Comparison of ENCODE assay signal across 1 cellular context in the genomic region with DNA sequence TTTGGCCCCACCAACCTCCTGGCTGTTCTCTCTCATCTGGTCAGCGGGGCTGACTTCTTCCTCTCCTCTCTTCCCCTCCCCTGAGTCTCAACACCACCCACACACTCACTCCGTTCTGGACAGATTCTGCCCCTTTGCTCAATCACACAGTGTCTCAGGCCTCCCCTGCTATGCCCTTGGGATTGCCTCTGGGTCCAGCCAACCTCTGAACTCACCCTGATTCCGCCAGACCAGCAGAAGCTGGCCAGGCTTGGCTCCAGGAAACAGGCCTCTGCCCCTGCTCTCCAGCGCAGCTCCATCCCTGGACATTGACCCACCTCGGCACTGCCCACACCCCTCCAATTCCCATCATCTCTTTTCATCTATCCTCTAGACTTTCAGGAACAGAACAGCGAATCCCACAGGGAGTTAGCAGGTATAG.
TF ChIP-seq lines count a peak whose summit lies in the region.

No MANE protein-coding gene starts in this region.

TF ChIP-seq in liver, 16 proteins besides CTCF, POLR2A, EP300 and RAD21 (continued from another document):
- TF ChIP-seq, protein P1, sequence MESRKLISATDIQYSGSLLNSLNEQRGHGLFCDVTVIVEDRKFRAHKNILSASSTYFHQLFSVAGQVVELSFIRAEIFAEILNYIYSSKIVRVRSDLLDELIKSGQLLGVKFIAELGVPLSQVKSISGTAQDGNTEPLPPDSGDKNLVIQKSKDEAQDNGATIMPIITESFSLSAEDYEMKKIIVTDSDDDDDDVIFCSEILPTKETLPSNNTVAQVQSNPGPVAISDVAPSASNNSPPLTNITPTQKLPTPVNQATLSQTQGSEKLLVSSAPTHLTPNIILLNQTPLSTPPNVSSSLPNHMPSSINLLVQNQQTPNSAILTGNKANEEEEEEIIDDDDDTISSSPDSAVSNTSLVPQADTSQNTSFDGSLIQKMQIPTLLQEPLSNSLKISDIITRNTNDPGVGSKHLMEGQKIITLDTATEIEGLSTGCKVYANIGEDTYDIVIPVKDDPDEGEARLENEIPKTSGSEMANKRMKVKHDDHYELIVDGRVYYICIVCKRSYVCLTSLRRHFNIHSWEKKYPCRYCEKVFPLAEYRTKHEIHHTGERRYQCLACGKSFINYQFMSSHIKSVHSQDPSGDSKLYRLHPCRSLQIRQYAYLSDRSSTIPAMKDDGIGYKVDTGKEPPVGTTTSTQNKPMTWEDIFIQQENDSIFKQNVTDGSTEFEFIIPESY (IDR thresholded peaks at IDR 0.05): no peak
- TF ChIP-seq, protein P2, sequence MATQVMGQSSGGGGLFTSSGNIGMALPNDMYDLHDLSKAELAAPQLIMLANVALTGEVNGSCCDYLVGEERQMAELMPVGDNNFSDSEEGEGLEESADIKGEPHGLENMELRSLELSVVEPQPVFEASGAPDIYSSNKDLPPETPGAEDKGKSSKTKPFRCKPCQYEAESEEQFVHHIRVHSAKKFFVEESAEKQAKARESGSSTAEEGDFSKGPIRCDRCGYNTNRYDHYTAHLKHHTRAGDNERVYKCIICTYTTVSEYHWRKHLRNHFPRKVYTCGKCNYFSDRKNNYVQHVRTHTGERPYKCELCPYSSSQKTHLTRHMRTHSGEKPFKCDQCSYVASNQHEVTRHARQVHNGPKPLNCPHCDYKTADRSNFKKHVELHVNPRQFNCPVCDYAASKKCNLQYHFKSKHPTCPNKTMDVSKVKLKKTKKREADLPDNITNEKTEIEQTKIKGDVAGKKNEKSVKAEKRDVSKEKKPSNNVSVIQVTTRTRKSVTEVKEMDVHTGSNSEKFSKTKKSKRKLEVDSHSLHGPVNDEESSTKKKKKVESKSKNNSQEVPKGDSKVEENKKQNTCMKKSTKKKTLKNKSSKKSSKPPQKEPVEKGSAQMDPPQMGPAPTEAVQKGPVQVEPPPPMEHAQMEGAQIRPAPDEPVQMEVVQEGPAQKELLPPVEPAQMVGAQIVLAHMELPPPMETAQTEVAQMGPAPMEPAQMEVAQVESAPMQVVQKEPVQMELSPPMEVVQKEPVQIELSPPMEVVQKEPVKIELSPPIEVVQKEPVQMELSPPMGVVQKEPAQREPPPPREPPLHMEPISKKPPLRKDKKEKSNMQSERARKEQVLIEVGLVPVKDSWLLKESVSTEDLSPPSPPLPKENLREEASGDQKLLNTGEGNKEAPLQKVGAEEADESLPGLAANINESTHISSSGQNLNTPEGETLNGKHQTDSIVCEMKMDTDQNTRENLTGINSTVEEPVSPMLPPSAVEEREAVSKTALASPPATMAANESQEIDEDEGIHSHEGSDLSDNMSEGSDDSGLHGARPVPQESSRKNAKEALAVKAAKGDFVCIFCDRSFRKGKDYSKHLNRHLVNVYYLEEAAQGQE (IDR thresholded peaks at IDR 0.05): peak; percentile 65
